Comparison of ENCODE assay signal across 16 cellular contexts in genomic region chr2:39730276-39730675, GRCh38. TPM values are rescaled to one million over a fixed set of nuclear protein-coding genes. Genes with fewer than 3 reads are reported as not detected.
DNase-seq lines count a peak whose midpoint lies in the region; ATAC-seq, FAIRE-seq and TF ChIP-seq lines count a peak whose summit lies in the region.
"Had no signal": no experiment of that assay in that cellular context is flagged by ENCODE, and none has a peak within 500 bp of the region (broad histone marks: within the 10 kb centered on the region; RNA-seq: fewer than 3 reads in every experiment).

No MANE protein-coding gene starts in this region.

- H3K4me3 Mint-ChIP-seq in activated CD8-positive, alpha-beta memory T cell treated with anti-CD3 and anti-CD28 coated beads, Interleukin-2, amount 10 ng/mL, durations not matched to agents 7 days and 5 days = no peak overlapping the region
- H3K4me3 Mint-ChIP-seq: CD4-positive, alpha-beta T cell; GM23338 had no signal

- no TSS peak for BruUV-seq in K562 (replicated peaks; lab: Mats Ljungman, UMichigan)

- intact Hi-C loops in K562 (cut with micrococcal nuclease) = loop anchor here (1.0 to 5.0 kb wide), 5 partner anchors 137 to 497 kb away; partner anchors contain the start of gene MAP4K3

- peaks cover 17% of the 10 kb centered on the region for H3K36me3 Mint-ChIP-seq in activated CD8-positive, alpha-beta memory T cell treated with anti-CD3 and anti-CD28 coated beads, Interleukin-2, amount 10 ng/mL, durations not matched to agents 7 days and 5 days

- no peak for TF ChIP-seq CTCF in K562 (IDR thresholded peaks at IDR 0.05 in 2 of 3, conservative IDR thresholded peaks at IDR 0.05 in 1 of 3; ENCODE audit: insufficient read depth in 2 of 3, low read depth in 1 of 3, low read length in 3 of 3)

- H2AFZ ChIP-seq in K562 (ENCODE audit: low read depth, low read length) = no peak overlapping the region
- H2AFZ ChIP-seq: GM23338 had no signal

- H3K4me1 Mint-ChIP-seq in activated CD8-positive, alpha-beta memory T cell treated with anti-CD3 and anti-CD28 coated beads, Interleukin-2, amount 10 ng/mL, durations not matched to agents 7 days and 5 days = no peaks in the 10 kb centered on the region

- no peak for ATAC-seq in K562
- ATAC-seq in activated CD8-positive, alpha-beta memory T cell treated with anti-CD3 and anti-CD28 coated beads, Interleukin-2, amount 10 ng/mL, durations not matched to agents 7 days and 5 days = no peak
- no peak for ATAC-seq in GM21786 (IDR thresholded peaks at IDR 0.05; ENCODE audit: unreplicated experiment)

- H3K4me1 ChIP-seq in SJCRH30 (peaks cover 38% of the 10 kb centered on the region), K562 (replicated peaks in 1 of 2; ENCODE audit: control insufficient read depth in 2 of 2, insufficient read depth in 2 of 2, low read length in 2 of 2) (no peaks in the 10 kb centered on the region)
- H3K4me1 ChIP-seq: A549, Peyer's patch had no signal

- DNase-seq in G401 (ENCODE audit: low spot score) (peak; percentile 60), SJCRH30 (peak; percentile 79 to 83), K562 (ENCODE audit: extremely low read depth in 1 of 4, low spot score in 3 of 4) (no peak), myocyte (ENCODE audit: low read depth) (peak; percentile 43), SHP77 (lab: John Stamatoyannopoulos, UW) (no peak)
- DNase-seq in activated CD8-positive, alpha-beta memory T cell treated with anti-CD3 and anti-CD28 coated beads, Interleukin-2, amount 10 ng/mL, durations not matched to agents 7 days and 5 days = no peak
- DNase-seq: CD4-positive, alpha-beta T cell; NCI-H1417 treated with DMSO at 0.1 percent for 48 hours; NCI-H446 treated with DMSO at 0.1 percent for 48 hours; Peyer's patch had no signal

- TF ChIP-seq RAD21 in K562 (CRISPR knock-in tag; conservative IDR thresholded peaks at IDR 0.05 in 1 of 2, IDR thresholded peaks at IDR 0.05 in 1 of 2) = no peak

- TF ChIP-seq EP300 in K562 (IDR thresholded peaks at IDR 0.05; ENCODE audit: low read length) = no peak

- no peak overlapping the region for H3K27ac Mint-ChIP-seq in activated CD8-positive, alpha-beta memory T cell treated with anti-CD3 and anti-CD28 coated beads, Interleukin-2, amount 10 ng/mL, durations not matched to agents 7 days and 5 days
- H3K27ac Mint-ChIP-seq: CD4-positive, alpha-beta T cell; GM23338 had no signal

- H3K4me3 ChIP-seq in SJCRH30 (no peak overlapping the region), K562 (no peak overlapping the region)
- H3K4me3 ChIP-seq: A549; BLaER1 treated with 17β-estradiol and CSF1 and Interleukin-3, amounts not matched to agents 10 nM and 100 nM; GM23338; HAP-1; Peyer's patch had no signal

- peaks cover 3% of the 10 kb centered on the region for H3K27me3 Mint-ChIP-seq in activated CD8-positive, alpha-beta memory T cell treated with anti-CD3 and anti-CD28 coated beads, Interleukin-2, amount 10 ng/mL, durations not matched to agents 7 days and 5 days
- H3K27me3 Mint-ChIP-seq: CD4-positive, alpha-beta T cell had no signal

- H3K27ac ChIP-seq in SJCRH30 (peak overlapping the region; percentile 53), K562 (ENCODE audit: extremely low read depth, low read depth, low read length) (no peak overlapping the region)
- H3K27ac ChIP-seq: A549, HL-60, Peyer's patch had no signal

- H3K36me3 ChIP-seq in SJCRH30 (peaks cover 30% of the 10 kb centered on the region), K562 (ENCODE audit: control insufficient read depth, insufficient read depth, low read length) (peaks cover 24% of the 10 kb centered on the region)

- peak; percentile 6 for FAIRE-seq in K562 (lab: Jason Lieb, UNC)
- FAIRE-seq: A549 had no signal

- H4K20me1 ChIP-seq in K562 (replicated peaks; ENCODE audit: control insufficient read depth, insufficient read depth, low read length) = peaks cover 2% of the 10 kb centered on the region; the same call in 1 of the 2 replicates

- H3K27me3 ChIP-seq in SJCRH30 (no peaks in the 10 kb centered on the region), K562 (ENCODE audit: control insufficient read depth in 2 of 2, insufficient read depth in 2 of 2, low read length in 2 of 2) (peaks cover 0 to 8% of the 10 kb centered on the region in 2 experiments; a peak in 1 of 5 replicates)
- H3K27me3 ChIP-seq: BLaER1 treated with 17β-estradiol and CSF1 and Interleukin-3, amounts not matched to agents 10 nM and 100 nM; Peyer's patch had no signal

- POLR2A ChIA-PET in K562 (lab: Yijun Ruan, JAX) = no interaction called here

- no peaks in the 10 kb centered on the region for H3K9me3 Mint-ChIP-seq in activated CD8-positive, alpha-beta memory T cell treated with anti-CD3 and anti-CD28 coated beads, Interleukin-2, amount 10 ng/mL, durations not matched to agents 7 days and 5 days (ENCODE audit: low read depth)
- H3K9me3 Mint-ChIP-seq: CD4-positive, alpha-beta T cell; GM23338 had no signal

- in situ Hi-C loops in G401 (cut with HindIII; ENCODE audit: low sequenced_read_pairs) = no loop called here
- in situ Hi-C loops in K562 (cut with MboI) = no loop called here

- no peak overlapping the region for H3K4me2 ChIP-seq in K562 (ENCODE audit: insufficient read depth, low read length)
- H3K4me2 ChIP-seq: A549, GM23338 had no signal

- TF ChIP-seq POLR2A in K562 (conservative IDR thresholded peaks at IDR 0.05) = no peak

- 71% methylated on average over 5 of the region's 5 CpGs for WGBS in K562 (ENCODE audit: insufficient coverage, low coverage, missing lambda C conversion rate)

- no peak overlapping the region for H3K9ac ChIP-seq in K562 (ENCODE audit: insufficient read depth in 1 of 2, low read depth in 2 of 2, low read length in 2 of 2)
- H3K9ac ChIP-seq: BLaER1 treated with 17β-estradiol and CSF1 and Interleukin-3, amounts not matched to agents 10 nM and 100 nM had no signal

- no peaks in the 10 kb centered on the region; the same call in 1 of the 2 replicates for H3K9me3 ChIP-seq in SJCRH30 (replicated peaks)
- no peaks in the 10 kb centered on the region for H3K9me3 ChIP-seq in K562 (replicated peaks; ENCODE audit: control insufficient read depth, insufficient read depth, low read depth, low read length)
- H3K9me3 ChIP-seq: A549, HAP-1, Peyer's patch had no signal

- H3K79me2 ChIP-seq in K562 (ENCODE audit: control insufficient read depth, insufficient read depth, low read length) = no peaks in the 10 kb centered on the region

- CTCF ChIA-PET in K562 (lab: Yijun Ruan, JAX; ENCODE audit: low intra/inter-chr PET ratio) = interaction anchor here (0.7 to 1.8 kb wide), 4 partner anchors 351 to 671 kb away, joined by 3 to 9 read pairs (median 4); no protein-coding TSS in a partner anchor
- CTCF ChIA-PET in activated CD8-positive, alpha-beta memory T cell treated with anti-CD3 and anti-CD28 coated beads, Interleukin-2, amount 10 ng/mL, durations not matched to agents 7 days and 5 days (lab: Charles Lee) = interaction anchor here (0.8 to 3.8 kb wide), 7 partner anchors 9 to 783 kb away, joined by 3 to 35 read pairs (median 4); no protein-coding TSS in a partner anchor

- no peaks in the 10 kb centered on the region for H3K9me1 ChIP-seq in K562 (ENCODE audit: control insufficient read depth, insufficient read depth, low read length)

TF ChIP-seq in K562, 482 proteins besides CTCF, POLR2A, EP300 and RAD21:
- TF ChIP-seq FOXM1 (IDR thresholded peaks at IDR 0.05; ENCODE audit: low read depth) (no peak), FOXM1 (CRISPR knock-in tag; IDR thresholded peaks at IDR 0.05; ENCODE audit: low read depth) (no peak), SOX6 (IDR thresholded peaks at IDR 0.05) (no peak), EWSR1 (IDR thresholded peaks at IDR 0.05; ENCODE audit: borderline replicate concordance, low read depth, partially characterized antibody) (no peak), BCL6 (CRISPR knock-in tag; IDR thresholded peaks at IDR 0.05) (no peak), PURB (CRISPR knock-in tag; IDR thresholded peaks at IDR 0.05; ENCODE audit: low read depth) (no peak), ZC3H4 (CRISPR knock-in tag; IDR thresholded peaks at IDR 0.05; ENCODE audit: borderline replicate concordance) (no peak)
TF ChIP-seq in K562: peak in this region for 0.

RNA-seq across cellular contexts. Expression of gene THUMPD2, which starts 48.8 kb away (rescaled TPM):
- 17.4 and 22.2 TPM in 2 replicates for total RNA-seq in G401 (2014; rRNA removed; shearing (Covaris generic))
- 21.0 and 24.9 TPM in 2 replicates for total RNA-seq in SJCRH30 (2014; rRNA removed; shearing (Covaris generic))
- total RNA-seq in K562 (2011; cell fraction: chromatin; rRNA removed; ENCODE audit: low replicate concordance) = 19.7 and 76.3 TPM in 2 replicates
- total RNA-seq in K562 (2011; cell fraction: nucleolus; rRNA removed) = 10.5 and 16.2 TPM in 2 replicates
- 25.3 and 42.7 TPM in 2 replicates for total RNA-seq in K562 (2011; cell fraction: nucleoplasm; rRNA removed)
- total RNA-seq in K562 (2014; rRNA removed) (13.8 and 17.3 TPM in 2 replicates), K562 (2014; rRNA removed; fragmentation: Illumina TruSeq; extraction: Trizol) (35.0 and 39.8 TPM in 2 replicates), K562 (2015; rRNA removed; fragmentation: Illumina TruSeq; extraction: Trizol) (30.6 and 31.9 TPM in 2 replicates), K562 (2021) (18.1 and 18.8 TPM in 2 replicates), myocyte (12.0 and 13.3 TPM in 2 replicates)
- polyA plus RNA-seq in K562 (2011; rRNA removed) (34.7 and 40.4 TPM in 2 replicates), K562 (2014; fragmentation: Illumina TruSeq; extraction: Trizol) (22.3 and 24.0 TPM in 2 replicates), K562 (2014; fragmentation: Nextera tagmentation; extraction: Ambion mirVana) (10 to 100 TPM in 1 of 2 experiments, 1 to 10 TPM in 1; 9.6 to 15.1 TPM), K562 (2014; rRNA removed) (30.2 and 30.7 TPM in 2 replicates)
- 7.1 and 11.6 TPM in 2 replicates for polyA plus RNA-seq in K562 (2011; cell fraction: cytosol; rRNA removed)
- 24.8 and 29.6 TPM in 2 replicates for polyA plus RNA-seq in K562 (2011; cell fraction: nucleus; rRNA removed)
- polyA plus RNA-seq in K562 (2012) = 13.8 and 14.9 TPM in 2 replicates
- polyA minus RNA-seq in K562 (2011; rRNA and poly(A)+ RNA removed) = 26.1 and 27.0 TPM in 2 replicates
- polyA minus RNA-seq in K562 (2011; cell fraction: cytosol; rRNA and poly(A)+ RNA removed) = 5.6 and 8.6 TPM in 2 replicates
- polyA minus RNA-seq in K562 (2011; cell fraction: nucleus; rRNA and poly(A)+ RNA removed) = 30.6 and 48.5 TPM in 2 replicates
- 10.0 TPM for polyA plus RNA-seq in myocyte (2012)
- 10 to 100 TPM; 16.0 to 20.8 TPM for total RNA-seq in activated CD8-positive, alpha-beta memory T cell treated with anti-CD3 and anti-CD28 coated beads, Interleukin-2, amount 10 ng/mL, durations not matched to agents 7 days and 5 days

Comparison
In these comparisons a context has a peak if more than half of its experiments do, and no peak if none do; other contexts are left out.
1. DNase-seq: peak in G401 (single experiment), SJCRH30 (2 of 2) and myocyte (single experiment); none in K562 (0 of 4), activated CD8-positive, alpha-beta memory T cell treated with anti-CD3 and anti-CD28 coated beads, Interleukin-2, amount 10 ng/mL, durations not matched to agents 7 days and 5 days (single experiment) and SHP77 (0 of 2).